In genomic region chr21:32624726-32625125, GRCh38 we compare ENCODE assay signal across 9 cellular contexts. TPM values are rescaled to one million over a fixed set of nuclear protein-coding genes. Genes with fewer than 3 reads are reported as not detected.
A peak's percentile ranks its signal among the peaks of the same experiment; 100 is the strongest.
DNase-seq lines count a peak whose midpoint lies in the region; ATAC-seq, FAIRE-seq and TF ChIP-seq lines count a peak whose summit lies in the region.
"Had no signal": no experiment of that assay in that cellular context is flagged by ENCODE, and none has a peak within 500 bp of the region (broad histone marks: within the 10 kb centered on the region; RNA-seq: fewer than 3 reads in every experiment).

No MANE protein-coding gene starts in this region.

- H3K27ac ChIP-seq in DND-41 (ENCODE audit: low read length): no peak overlapping the region

- H3K27me3 Mint-ChIP-seq in activated naive CD8-positive, alpha-beta T cell treated with anti-CD3 and anti-CD28 coated beads, Interleukin-2, amount 50 U/mL, for 24 hours: peaks cover 18% of the 10 kb centered on the region

- no peaks in the 10 kb centered on the region for H3K4me1 ChIP-seq in DND-41 (ENCODE audit: insufficient read depth, low read length)

- H3K4me3 ChIP-seq in DND-41 (ENCODE audit: low read depth in 1 of 2, low read length in 2 of 2): no peak overlapping the region

- H3K27ac Mint-ChIP-seq in activated naive CD8-positive, alpha-beta T cell treated with anti-CD3 and anti-CD28 coated beads, Interleukin-2, amount 50 U/mL, for 24 hours: peak overlapping the region; percentile 11

- no peaks in the 10 kb centered on the region for H3K9me3 ChIP-seq in DND-41 (ENCODE audit: insufficient read depth, low read length, severe bottlenecking)

- H3K79me2 ChIP-seq in DND-41 (ENCODE audit: insufficient read depth, low read length): no peaks in the 10 kb centered on the region

- H3K4me2 ChIP-seq in DND-41 (ENCODE audit: insufficient read depth, low read length): no peak overlapping the region

- TF ChIP-seq CTCF in DND-41 (IDR thresholded peaks at IDR 0.05; ENCODE audit: borderline replicate concordance, extremely low read depth, low read length, poor library complexity, severe bottlenecking) (no peak), GM10266 (IDR thresholded peaks at IDR 0.05; ENCODE audit: control insufficient read depth, insufficient read depth, low read depth, missing control alignments) (no peak)

- peaks cover 3% of the 10 kb centered on the region for H3K4me1 Mint-ChIP-seq in activated naive CD8-positive, alpha-beta T cell treated with anti-CD3 and anti-CD28 coated beads, Interleukin-2, amount 50 U/mL, for 24 hours

- no peak for FAIRE-seq in GM12892 (lab: Jason Lieb, UNC)

- no peak overlapping the region for H2AFZ ChIP-seq in DND-41 (ENCODE audit: low read depth, low read length)

- H3K27me3 ChIP-seq in DND-41 (ENCODE audit: insufficient read depth, low read length, poor library complexity): no peaks in the 10 kb centered on the region

- no peaks in the 10 kb centered on the region; the same call in 1 of the 2 replicates for H4K20me1 ChIP-seq in DND-41 (ENCODE audit: insufficient read depth, low read length)

- no peak for DNase-seq in DND-41
- DNase-seq in activated naive CD8-positive, alpha-beta T cell treated with anti-CD3 and anti-CD28 coated beads, Interleukin-2, amount 50 U/mL, for 24 hours: no peak
- no peak for DNase-seq in NCI-H82 (lab: John Stamatoyannopoulos, UW)
- DNase-seq in stimulated activated CD4-positive, alpha-beta T cell treated with anti-CD3 and anti-CD28 coated beads, Interleukin-12 subunit alpha, Interleukin-12 subunit beta, amount 100 ng/mL, for 4 hours: no peak
- no peak for DNase-seq in GM10266 (ENCODE audit: extremely low spot score)
- DNase-seq in GM12892 (ENCODE audit: insufficient read length): no peak
- DNase-seq: activated T-cell treated with anti-CD3 and anti-CD28 coated beads, Interleukin-2, amount 50 U/mL, for 4 hours had no signal

- no peak for TF ChIP-seq POLR2A in GM12892 (IDR thresholded peaks at IDR 0.05; ENCODE audit: low read depth, low read length)

- peaks cover under 1% of the 10 kb centered on the region for H3K36me3 ChIP-seq in DND-41 (ENCODE audit: insufficient read depth, low read length)

- H3K4me3 Mint-ChIP-seq in activated naive CD8-positive, alpha-beta T cell treated with anti-CD3 and anti-CD28 coated beads, Interleukin-2, amount 50 U/mL, for 24 hours: no peak overlapping the region
- H3K4me3 Mint-ChIP-seq: activated T-cell treated with anti-CD3 and anti-CD28 coated beads, Interleukin-2, amount 50 U/mL, for 4 hours had no signal

- peak; percentile 53; the same call in 2 of the 3 replicates for ATAC-seq in DND-41 (ENCODE audit: insufficient read depth, low read depth)
- peak; percentile 94 for ATAC-seq in GM21381 (IDR thresholded peaks at IDR 0.05; ENCODE audit: unreplicated experiment)
- peak; percentile 97 for ATAC-seq in HG03354 (IDR thresholded peaks at IDR 0.05; ENCODE audit: poor library complexity, severe bottlenecking, unreplicated experiment)
- ATAC-seq in activated naive CD8-positive, alpha-beta T cell treated with anti-CD3 and anti-CD28 coated beads, Interleukin-2, amount 50 U/mL, for 24 hours: no peak

- no peaks in the 10 kb centered on the region for H3K36me3 Mint-ChIP-seq in activated naive CD8-positive, alpha-beta T cell treated with anti-CD3 and anti-CD28 coated beads, Interleukin-2, amount 50 U/mL, for 24 hours (ENCODE audit: low read depth)

- no peak overlapping the region for H3K9ac ChIP-seq in DND-41 (ENCODE audit: low read depth, low read length)

- no peaks in the 10 kb centered on the region for H3K9me3 Mint-ChIP-seq in activated naive CD8-positive, alpha-beta T cell treated with anti-CD3 and anti-CD28 coated beads, Interleukin-2, amount 50 U/mL, for 24 hours

RNA-seq across cellular contexts. Expression of gene CFAP298, which starts 12.5 kb away (rescaled TPM):
- 31.0 TPM for polyA plus RNA-seq in GM12892 (2012; ENCODE audit: missing spikeins)

RNA-seq across cellular contexts. Expression of gene TCP10L, which starts 39.4 kb away (rescaled TPM):
- polyA plus RNA-seq in GM12892 (2012; ENCODE audit: missing spikeins): 0.42 TPM
